ENCODE assay signal across 8 cellular contexts in the genomic region with DNA sequence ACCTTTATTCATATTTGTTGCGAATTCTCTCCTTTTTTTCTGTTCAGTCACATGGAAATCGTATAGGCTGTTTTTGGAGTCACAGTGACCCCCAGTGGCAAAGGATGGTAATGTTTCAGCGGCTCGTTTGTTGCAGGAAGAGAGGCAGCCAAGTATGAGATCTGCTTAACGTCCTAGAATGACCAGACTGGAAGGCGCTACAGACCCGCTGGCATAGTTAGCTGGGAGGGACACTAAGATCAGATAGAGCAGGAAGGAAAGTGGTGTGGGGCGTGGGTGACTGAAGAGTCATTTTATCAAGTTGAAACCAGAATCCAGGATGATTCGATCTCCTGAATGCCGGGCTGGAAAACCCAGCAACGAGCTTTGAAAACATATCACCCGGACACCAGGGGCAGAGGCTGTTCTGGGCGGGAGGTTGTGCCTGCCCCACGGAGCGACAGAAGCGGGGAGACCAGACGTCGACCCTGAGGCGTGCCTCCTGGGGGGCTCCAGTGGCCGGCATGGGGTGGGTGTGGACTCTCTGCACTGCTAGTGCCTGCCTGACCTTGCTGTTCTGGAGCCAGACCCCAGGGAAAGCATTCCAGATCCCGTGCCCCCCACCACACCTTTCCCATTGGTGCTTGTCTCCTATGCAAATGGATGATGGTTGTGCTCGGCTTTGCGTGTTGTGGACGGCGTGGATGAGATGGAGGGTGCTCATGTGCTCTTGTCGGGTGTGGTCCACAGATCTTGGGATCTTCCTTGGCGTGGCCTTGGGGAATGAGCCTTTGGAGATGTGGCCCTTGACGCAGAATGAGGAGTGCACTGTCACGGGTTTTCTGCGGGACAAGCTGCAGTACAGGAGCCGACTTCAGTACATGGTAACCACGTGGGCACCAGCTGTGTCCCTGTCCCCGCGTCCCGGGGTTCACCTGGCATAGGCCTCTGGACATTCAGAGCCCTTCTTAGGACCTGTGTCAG. TPM values are rescaled to one million over a fixed set of nuclear protein-coding genes. Genes with fewer than 3 reads are reported as not detected.
DNase-seq lines count a peak whose midpoint lies in the region; ATAC-seq and TF ChIP-seq lines count a peak whose summit lies in the region.

No MANE protein-coding gene starts in this region.

- H3K4me3 ChIP-seq in fibroblast of pulmonary artery (replicated peaks; ENCODE audit: low read depth, low read length), result peak overlapping the region; percentile 38

- no peaks in the 10 kb centered on the region for H3K9me3 Mint-ChIP-seq in activated T-helper 1 cell treated with anti-CD3 and anti-CD28 coated beads, Interleukin-12 subunit alpha, Interleukin-12 subunit beta, Interleukin-2, Interleukin-4 antibody, amounts not matched to agents 30 ng/mL and 10 ng/mL and 1 ng/mL, durations not matched to agents 14 hours and 24 hours and 36 hours
- H3K9me3 Mint-ChIP-seq in nephron progenitor cell, result peaks cover 2% of the 10 kb centered on the region

- H3K27me3 Mint-ChIP-seq in activated T-helper 1 cell treated with anti-CD3 and anti-CD28 coated beads, Interleukin-12 subunit alpha, Interleukin-12 subunit beta, Interleukin-2, Interleukin-4 antibody, amounts not matched to agents 30 ng/mL and 10 ng/mL and 1 ng/mL, durations not matched to agents 14 hours and 24 hours and 36 hours (ENCODE audit: insufficient read depth), result peaks cover 5% of the 10 kb centered on the region
- no peaks in the 10 kb centered on the region for H3K27me3 Mint-ChIP-seq in nephron progenitor cell (ENCODE audit: low read depth, poor library complexity)

- ATAC-seq in HG02938 (IDR thresholded peaks at IDR 0.05; ENCODE audit: unreplicated experiment), result no peak

- H3K4me1 Mint-ChIP-seq in activated T-helper 1 cell treated with anti-CD3 and anti-CD28 coated beads, Interleukin-12 subunit alpha, Interleukin-12 subunit beta, Interleukin-2, Interleukin-4 antibody, amounts not matched to agents 30 ng/mL and 10 ng/mL and 1 ng/mL, durations not matched to agents 14 hours and 24 hours and 36 hours (ENCODE audit: low read depth), result peaks cover 5% of the 10 kb centered on the region
- H3K4me1 Mint-ChIP-seq in nephron progenitor cell, result peaks cover 5% of the 10 kb centered on the region

- no peaks in the 10 kb centered on the region for H3K36me3 Mint-ChIP-seq in activated T-helper 1 cell treated with anti-CD3 and anti-CD28 coated beads, Interleukin-12 subunit alpha, Interleukin-12 subunit beta, Interleukin-2, Interleukin-4 antibody, amounts not matched to agents 30 ng/mL and 10 ng/mL and 1 ng/mL, durations not matched to agents 14 hours and 24 hours and 36 hours (ENCODE audit: low read depth)
- no peaks in the 10 kb centered on the region for H3K36me3 Mint-ChIP-seq in nephron progenitor cell (ENCODE audit: low read depth)

- peak; percentile 50 for DNase-seq in GM04503 (ENCODE audit: low read depth)
- peak; percentile 94 for DNase-seq in KBM-7
- peak; percentile 78 for DNase-seq in RPMI7951 (ENCODE audit: low read depth)
- peak; percentile 72 for DNase-seq in activated T-helper 1 cell treated with anti-CD3 and anti-CD28 coated beads, Interleukin-12 subunit alpha, Interleukin-12 subunit beta, Interleukin-2, Interleukin-4 antibody, amounts not matched to agents 30 ng/mL and 10 ng/mL and 1 ng/mL, durations not matched to agents 14 hours and 24 hours and 36 hours (ENCODE audit: low spot score)
- DNase-seq in fibroblast of pulmonary artery (ENCODE audit: low read depth), result peak; percentile 90
- peak; percentile 85 for DNase-seq in nephron progenitor cell
- peak; percentile 64 for DNase-seq in stimulated activated naive CD4-positive, alpha-beta T cell treated with Interleukin-2 at 50 U/mL for 16 hours (lab: John Stamatoyannopoulos, UW)

- peak overlapping the region; percentile 16 for H3K27ac Mint-ChIP-seq in activated T-helper 1 cell treated with anti-CD3 and anti-CD28 coated beads, Interleukin-12 subunit alpha, Interleukin-12 subunit beta, Interleukin-2, Interleukin-4 antibody, amounts not matched to agents 30 ng/mL and 10 ng/mL and 1 ng/mL, durations not matched to agents 14 hours and 24 hours and 36 hours
- H3K27ac Mint-ChIP-seq in nephron progenitor cell, result no peak overlapping the region

- peak overlapping the region; percentile 35 for H3K4me3 Mint-ChIP-seq in activated T-helper 1 cell treated with anti-CD3 and anti-CD28 coated beads, Interleukin-12 subunit alpha, Interleukin-12 subunit beta, Interleukin-2, Interleukin-4 antibody, amounts not matched to agents 30 ng/mL and 10 ng/mL and 1 ng/mL, durations not matched to agents 14 hours and 24 hours and 36 hours
- peak overlapping the region; percentile 8 for H3K4me3 Mint-ChIP-seq in nephron progenitor cell

- TF ChIP-seq CTCF in fibroblast of pulmonary artery (IDR thresholded peaks at IDR 0.05; ENCODE audit: low read length, missing control alignments), result peak; percentile 84
- peak; percentile 88 for TF ChIP-seq CTCF in nephron progenitor cell (IDR thresholded peaks at IDR 0.05)

- in situ Hi-C loops in KBM-7 (cut with MboI; ENCODE audit: low pct_unique_long_range_greater_than_20kb, low sequenced_read_pairs), result no loop called here

- intact Hi-C loops in activated T-helper 1 cell treated with anti-CD3 and anti-CD28 coated beads, Interleukin-12 subunit alpha, Interleukin-12 subunit beta, Interleukin-2, Interleukin-4 antibody, amounts not matched to agents 30 ng/mL and 10 ng/mL and 1 ng/mL, durations not matched to agents 14 hours and 24 hours and 36 hours (cut with micrococcal nuclease), result loop anchor here (1.0 to 5.0 kb wide), 6 partner anchors 78 to 284 kb away; no protein-coding TSS in a partner anchor

RNA-seq across cellular contexts. Expression of a gene that starts 7.7 kb away (rescaled TPM):
- 0.12 and 0.29 TPM in 2 replicates for total RNA-seq in RPMI7951 (2014; rRNA removed; shearing (Covaris generic))
- not detected in 2 replicates for total RNA-seq in activated T-helper 1 cell treated with anti-CD3 and anti-CD28 coated beads, Interleukin-12 subunit alpha, Interleukin-12 subunit beta, Interleukin-2, Interleukin-4 antibody, amounts not matched to agents 30 ng/mL and 10 ng/mL and 1 ng/mL, durations not matched to agents 14 hours and 24 hours and 36 hours

RNA-seq across cellular contexts. Expression of a gene that starts 31.8 kb away (rescaled TPM):
- total RNA-seq in RPMI7951 (2014; rRNA removed; shearing (Covaris generic)), result 7.3 and 22.1 TPM in 2 replicates
- total RNA-seq in activated T-helper 1 cell treated with anti-CD3 and anti-CD28 coated beads, Interleukin-12 subunit alpha, Interleukin-12 subunit beta, Interleukin-2, Interleukin-4 antibody, amounts not matched to agents 30 ng/mL and 10 ng/mL and 1 ng/mL, durations not matched to agents 14 hours and 24 hours and 36 hours, result 2.0 and 3.5 TPM in 2 replicates
